ENCODE assay signal across 12 cellular contexts in the genomic region with DNA sequence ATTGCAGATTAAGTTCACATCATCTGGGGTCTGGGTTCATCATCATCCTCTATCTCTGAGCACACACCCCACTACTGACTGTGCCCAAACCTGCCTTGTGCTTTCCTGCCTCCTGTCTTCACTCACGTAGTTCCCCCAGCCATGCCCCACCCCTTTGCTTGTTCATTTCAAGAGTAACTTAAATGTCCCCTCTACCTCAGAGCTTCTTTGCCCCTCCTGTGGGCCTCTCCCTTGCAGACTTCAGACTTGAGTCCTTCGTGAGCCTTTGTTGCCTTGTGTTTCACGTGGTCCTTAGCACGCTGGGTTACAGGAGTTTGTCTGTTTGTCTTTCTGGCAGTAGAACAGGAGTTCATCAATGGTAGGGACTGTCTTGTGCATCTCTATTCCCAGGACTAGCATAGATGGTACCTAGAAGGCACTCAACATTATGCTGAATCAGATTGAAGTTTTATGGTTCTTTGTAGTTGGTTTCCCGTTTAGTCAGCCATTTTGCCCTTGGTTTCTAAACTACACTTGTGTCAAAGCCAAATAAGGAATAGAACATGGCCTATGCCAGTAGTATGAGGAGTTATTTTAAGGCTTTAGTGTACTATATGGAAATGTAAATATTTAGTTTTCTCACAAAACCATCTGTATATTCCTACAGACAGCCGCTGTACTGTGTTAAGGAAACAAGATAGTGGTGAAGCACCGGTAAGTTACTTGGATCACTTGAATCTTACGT.
DNase-seq lines count a peak whose midpoint lies in the region; ATAC-seq, FAIRE-seq and TF ChIP-seq lines count a peak whose summit lies in the region.
"Had no signal": no experiment of that assay in that cellular context is flagged by ENCODE, and none has a peak within 500 bp of the region (broad histone marks: within the 10 kb centered on the region; RNA-seq: fewer than 3 reads in every experiment).

No MANE protein-coding gene starts in this region.

- ATAC-seq in HG02870 (IDR thresholded peaks at IDR 0.05; ENCODE audit: unreplicated experiment): peak; percentile 82
- no peak for ATAC-seq in HG02571 (IDR thresholded peaks at IDR 0.05; ENCODE audit: unreplicated experiment)

- FAIRE-seq in GM12892 (lab: Jason Lieb, UNC): peak; percentile 81

- H3K27ac ChIP-seq in 22Rv1 (peak overlapping the region; percentile 11; the same call in 1 of the 2 replicates), endodermal cell (ENCODE audit: low read depth, low read length) (no peak overlapping the region)

- H3K36me3 ChIP-seq in endodermal cell (ENCODE audit: control insufficient read depth, insufficient read depth, low read length): peaks cover 98% of the 10 kb centered on the region

- TF ChIP-seq CTCF in 22Rv1 (IDR thresholded peaks at IDR 0.05): no peak
- no peak for TF ChIP-seq CTCF in chondrocyte (IDR thresholded peaks at IDR 0.05)
- no peak for TF ChIP-seq CTCF in endodermal cell (conservative IDR thresholded peaks at IDR 0.05)

- H3K9me3 ChIP-seq in endodermal cell (ENCODE audit: control insufficient read depth, low read length): no peaks in the 10 kb centered on the region
- H3K9me3 ChIP-seq: HAP-1 had no signal

- H3K27me3 Mint-ChIP-seq in chondrocyte (ENCODE audit: low read depth) (no peaks in the 10 kb centered on the region), endodermal cell (ENCODE audit: insufficient read depth) (no peaks in the 10 kb centered on the region)

- no peaks in the 10 kb centered on the region for H3K9me3 Mint-ChIP-seq in chondrocyte (ENCODE audit: low read depth)
- no peaks in the 10 kb centered on the region for H3K9me3 Mint-ChIP-seq in endodermal cell

- peaks cover 8% of the 10 kb centered on the region for H3K4me1 Mint-ChIP-seq in chondrocyte (ENCODE audit: low read depth)
- peaks cover 2% of the 10 kb centered on the region for H3K4me1 Mint-ChIP-seq in endodermal cell

- H3K27ac Mint-ChIP-seq in chondrocyte (ENCODE audit: unreplicated experiment): peak overlapping the region; percentile 20
- no peak overlapping the region for H3K27ac Mint-ChIP-seq in endodermal cell

- no peak overlapping the region for H3K4me3 ChIP-seq in endodermal cell (ENCODE audit: low read length)
- H3K4me3 ChIP-seq: HAP-1 had no signal

- TF ChIP-seq POLR2A in GM12892 (IDR thresholded peaks at IDR 0.05; ENCODE audit: low read depth, low read length): 0 out of 2 replicates have a peak, but pooled peaks have one; percentile 32

- H3K27me3 ChIP-seq in endodermal cell (ENCODE audit: control insufficient read depth, insufficient read depth, low read length, poor library complexity, severe bottlenecking): no peaks in the 10 kb centered on the region

- peaks cover 47% of the 10 kb centered on the region for H3K36me3 Mint-ChIP-seq in chondrocyte (ENCODE audit: low read depth)
- peaks cover 75% of the 10 kb centered on the region for H3K36me3 Mint-ChIP-seq in endodermal cell (ENCODE audit: low read depth)

- H3K4me3 Mint-ChIP-seq in chondrocyte (ENCODE audit: unreplicated experiment) (no peak overlapping the region), endodermal cell (no peak overlapping the region)

- H3K4me1 ChIP-seq in endodermal cell (ENCODE audit: control insufficient read depth, insufficient read depth, low read length): no peaks in the 10 kb centered on the region

- WGBS in endodermal cell (ENCODE audit: insufficient coverage in 1 of 2, insufficient read length in 1 of 2), 2 experiments: 88 to 94% methylated on average over 7 to 8 of the region's 8 CpGs

- DNase-seq in GM12892 (ENCODE audit: insufficient read length) (no peak), chondrocyte (ENCODE audit: low spot score) (no peak), medulla oblongata (ENCODE audit: extremely low spot score) (no peak), endodermal cell (no peak), NCI-H2081 treated with DMSO at 0.1 percent for 48 hours (lab: John Stamatoyannopoulos, UW) (no peak)
- DNase-seq: amygdala, NCI-H1417, T1000 had no signal

- no peak overlapping the region for H3K9ac ChIP-seq in endodermal cell (ENCODE audit: extremely low read depth, low read length, poor library complexity, severe bottlenecking)
